8 cellular contexts compared by ENCODE assay signal in the genomic region with DNA sequence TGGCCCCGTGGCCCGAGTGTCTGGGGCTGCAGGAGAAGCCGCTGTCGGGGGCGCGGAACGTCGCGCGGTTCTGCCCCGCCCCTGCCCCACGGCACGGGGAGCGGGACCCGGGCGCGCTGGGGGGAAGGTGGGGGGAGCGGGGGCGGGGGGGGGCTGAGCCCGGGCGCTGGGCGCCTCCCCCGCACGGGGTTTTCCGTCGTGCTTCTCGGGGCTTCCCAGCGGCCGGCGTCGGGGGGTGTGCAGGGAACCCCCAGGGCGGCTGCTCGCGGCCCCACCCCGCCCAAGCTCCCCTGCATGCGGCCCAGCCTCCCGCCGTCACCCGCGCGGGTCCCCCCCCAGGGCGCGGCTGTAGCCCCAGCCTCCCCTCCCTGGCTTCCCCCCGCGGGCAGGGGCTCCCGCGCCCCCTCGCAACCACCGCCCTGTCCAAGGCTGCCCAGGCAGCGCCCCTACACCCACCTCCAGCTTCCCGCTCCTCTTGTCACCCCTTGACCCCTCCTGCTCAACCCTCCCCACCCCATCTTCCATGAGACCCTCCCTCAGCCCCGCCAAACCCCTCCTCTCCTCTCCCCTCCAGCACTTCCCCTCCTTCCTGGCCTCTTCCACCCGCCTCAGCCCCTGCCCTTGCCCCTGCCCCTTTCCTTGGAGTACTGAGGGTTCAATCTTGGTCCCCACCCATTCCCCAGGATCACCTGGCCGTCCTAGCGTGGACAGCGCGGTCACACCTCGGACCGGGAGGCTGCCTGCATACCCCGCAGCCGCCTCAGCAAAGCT. TPM values are rescaled to one million over a fixed set of nuclear protein-coding genes. Genes with fewer than 3 reads are reported as not detected.
DNase-seq lines count a peak whose midpoint lies in the region; ATAC-seq and TF ChIP-seq lines count a peak whose summit lies in the region.

No MANE protein-coding gene starts in this region.

- peak overlapping the region; percentile 64 for H3K4me3 Mint-ChIP-seq in activated CD4-positive, alpha-beta T cell treated with anti-CD3 and anti-CD28 coated beads, Interleukin-2, amount 10 ng/mL, durations not matched to agents 24 days and 14 days

- H3K27me3 Mint-ChIP-seq in activated CD4-positive, alpha-beta T cell treated with anti-CD3 and anti-CD28 coated beads, Interleukin-2, amount 10 ng/mL, durations not matched to agents 24 days and 14 days = peaks cover 21% of the 10 kb centered on the region

- H3K4me1 Mint-ChIP-seq in activated CD4-positive, alpha-beta T cell treated with anti-CD3 and anti-CD28 coated beads, Interleukin-2, amount 10 ng/mL, durations not matched to agents 24 days and 14 days = peaks cover 9% of the 10 kb centered on the region

- peak; percentile 72 for DNase-seq in activated CD4-positive, alpha-beta T cell treated with anti-CD3 and anti-CD28 coated beads, Interleukin-2, amount 10 ng/mL, durations not matched to agents 24 days and 14 days
- peak; percentile 60 for DNase-seq in effector CD8-positive, alpha-beta T cell (lab: John Stamatoyannopoulos, UW)
- peak; percentile 76 for DNase-seq in stimulated activated CD4-positive, alpha-beta T cell treated with anti-CD3 and anti-CD28 coated beads, Interleukin-4, amount 100 ng/mL, for 1 hour
- DNase-seq in NCI-H446 (lab: John Stamatoyannopoulos, UW) = no peak

- H3K27ac Mint-ChIP-seq in activated CD4-positive, alpha-beta T cell treated with anti-CD3 and anti-CD28 coated beads, Interleukin-2, amount 10 ng/mL, durations not matched to agents 24 days and 14 days = peak overlapping the region; percentile 84

- intact Hi-C loops in activated CD4-positive, alpha-beta T cell treated with anti-CD3 and anti-CD28 coated beads, Interleukin-2, amount 10 ng/mL, durations not matched to agents 24 days and 14 days (cut with micrococcal nuclease) = no loop called here

- ATAC-seq in HG03460 (IDR thresholded peaks at IDR 0.05; ENCODE audit: unreplicated experiment) = no peak
- no peak for ATAC-seq in GM19351 (IDR thresholded peaks at IDR 0.05; ENCODE audit: unreplicated experiment)
- no peak for ATAC-seq in HG02885 (IDR thresholded peaks at IDR 0.05; ENCODE audit: poor library complexity, unreplicated experiment)

- no peaks in the 10 kb centered on the region for H3K9me3 Mint-ChIP-seq in activated CD4-positive, alpha-beta T cell treated with anti-CD3 and anti-CD28 coated beads, Interleukin-2, amount 10 ng/mL, durations not matched to agents 24 days and 14 days

- no peaks in the 10 kb centered on the region for H3K36me3 Mint-ChIP-seq in activated CD4-positive, alpha-beta T cell treated with anti-CD3 and anti-CD28 coated beads, Interleukin-2, amount 10 ng/mL, durations not matched to agents 24 days and 14 days (ENCODE audit: low read depth)

- peak overlapping the region; percentile 10 for H3K4me3 ChIP-seq in GM12875 (ENCODE audit: low read depth, low read length)

- no peak for TF ChIP-seq CTCF in GM12875 (IDR thresholded peaks at IDR 0.05; ENCODE audit: borderline replicate concordance, insufficient read depth, low read depth, low read length)

RNA-seq across cellular contexts. Expression of a gene that starts 1.7 kb away (rescaled TPM):
- total RNA-seq in activated CD4-positive, alpha-beta T cell treated with anti-CD3 and anti-CD28 coated beads, Interleukin-2, amount 10 ng/mL, durations not matched to agents 24 days and 14 days = 0.09 and 0.14 TPM in 2 replicates

RNA-seq across cellular contexts. Expression of a gene that starts 47.2 kb away (rescaled TPM):
- not detected in 2 replicates for total RNA-seq in activated CD4-positive, alpha-beta T cell treated with anti-CD3 and anti-CD28 coated beads, Interleukin-2, amount 10 ng/mL, durations not matched to agents 24 days and 14 days

RNA-seq across cellular contexts. Expression of a gene that starts 50.3 kb away (rescaled TPM):
- 302 and 304 TPM in 2 replicates for total RNA-seq in activated CD4-positive, alpha-beta T cell treated with anti-CD3 and anti-CD28 coated beads, Interleukin-2, amount 10 ng/mL, durations not matched to agents 24 days and 14 days

Comparison
In these comparisons a context has a peak if more than half of its experiments do, and no peak if none do; other contexts are left out.
1. DNase-seq: peak in activated CD4-positive, alpha-beta T cell treated with anti-CD3 and anti-CD28 coated beads, Interleukin-2, amount 10 ng/mL, durations not matched to agents 24 days and 14 days (single experiment), effector CD8-positive, alpha-beta T cell (single experiment) and stimulated activated CD4-positive, alpha-beta T cell treated with anti-CD3 and anti-CD28 coated beads, Interleukin-4, amount 100 ng/mL, for 1 hour (single experiment); none in NCI-H446 (0 of 2).